ENCODE assay signal across 1 cellular context in genomic region chr6:8029243-8029870, GRCh38.
TF ChIP-seq lines count a peak whose summit lies in the region.

No MANE protein-coding gene starts in this region.

TF ChIP-seq in K562, 482 proteins besides CTCF, POLR2A, EP300 and RAD21 (continued from another document):
- no peak for TF ChIP-seq RREB1 (CRISPR knock-in tag; IDR thresholded peaks at IDR 0.05)
